ENCODE assay signal across 2 cellular contexts in the genomic region with DNA sequence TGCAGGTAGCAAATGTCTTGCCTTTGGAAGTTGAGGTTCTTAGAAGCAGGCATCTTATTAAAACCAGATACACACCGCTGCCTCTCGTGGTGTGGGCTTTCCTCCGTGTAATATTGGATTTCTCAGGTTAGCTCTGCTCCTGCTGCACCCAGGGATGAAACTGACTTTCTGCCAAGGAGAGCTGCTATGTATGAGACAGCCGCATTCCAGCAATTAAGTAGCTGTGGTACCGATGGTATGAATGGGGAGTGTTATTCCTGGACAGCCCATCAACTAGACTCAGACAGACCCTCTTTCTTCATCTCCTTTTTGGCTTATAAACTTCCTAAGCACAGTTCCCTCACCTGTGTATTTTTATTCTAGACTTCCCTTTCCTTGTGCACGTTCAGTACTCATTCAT.
TF ChIP-seq lines count a peak whose summit lies in the region.

No MANE protein-coding gene starts in this region.

TF ChIP-seq in SK-N-SH treated with all-trans-retinoic acid at 6 μM for 48 hours, 23 proteins besides CTCF, POLR2A, EP300 and RAD21 (continued from another document):
- no peak for TF ChIP-seq PATZ1 (CRISPR knock-in tag; IDR thresholded peaks at IDR 0.05; ENCODE audit: borderline replicate concordance)

TF ChIP-seq in SK-N-SH, 30 proteins besides CTCF, POLR2A, EP300 and RAD21 (continued from another document):
- TF ChIP-seq TCF12 (IDR thresholded peaks at IDR 0.05) = no peak
- TF ChIP-seq FOXJ3 (CRISPR knock-in tag; IDR thresholded peaks at IDR 0.05) = no peak
- TF ChIP-seq SMC3 (IDR thresholded peaks at IDR 0.05; ENCODE audit: low read depth, low read length) = no peak
- TF ChIP-seq, protein P1, sequence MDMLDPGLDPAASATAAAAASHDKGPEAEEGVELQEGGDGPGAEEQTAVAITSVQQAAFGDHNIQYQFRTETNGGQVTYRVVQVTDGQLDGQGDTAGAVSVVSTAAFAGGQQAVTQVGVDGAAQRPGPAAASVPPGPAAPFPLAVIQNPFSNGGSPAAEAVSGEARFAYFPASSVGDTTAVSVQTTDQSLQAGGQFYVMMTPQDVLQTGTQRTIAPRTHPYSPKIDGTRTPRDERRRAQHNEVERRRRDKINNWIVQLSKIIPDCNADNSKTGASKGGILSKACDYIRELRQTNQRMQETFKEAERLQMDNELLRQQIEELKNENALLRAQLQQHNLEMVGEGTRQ (IDR thresholded peaks at IDR 0.05; ENCODE audit: borderline replicate concordance, low read depth, low read length) = no peak
- no peak for TF ChIP-seq SIN3A (IDR thresholded peaks at IDR 0.05; ENCODE audit: borderline replicate concordance, low read depth, low read length)
- TF ChIP-seq MEF2A (IDR thresholded peaks at IDR 0.05; ENCODE audit: borderline replicate concordance, low read depth) = no peak
- no peak for TF ChIP-seq TAF1 (IDR thresholded peaks at IDR 0.05; ENCODE audit: borderline replicate concordance, low read depth, low read length)
- TF ChIP-seq JUND (IDR thresholded peaks at IDR 0.05) = no peak
- no peak for TF ChIP-seq RFX5 (IDR thresholded peaks at IDR 0.05; ENCODE audit: low read length)
- TF ChIP-seq, protein P2, sequence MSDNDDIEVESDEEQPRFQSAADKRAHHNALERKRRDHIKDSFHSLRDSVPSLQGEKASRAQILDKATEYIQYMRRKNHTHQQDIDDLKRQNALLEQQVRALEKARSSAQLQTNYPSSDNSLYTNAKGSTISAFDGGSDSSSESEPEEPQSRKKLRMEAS (IDR thresholded peaks at IDR 0.05; ENCODE audit: low read depth) = no peak
- no peak for TF ChIP-seq EZH2phosphoT487 (IDR thresholded peaks at IDR 0.05; ENCODE audit: borderline replicate concordance, low read depth)
